35 cellular contexts compared by ENCODE assay signal in the genomic region with DNA sequence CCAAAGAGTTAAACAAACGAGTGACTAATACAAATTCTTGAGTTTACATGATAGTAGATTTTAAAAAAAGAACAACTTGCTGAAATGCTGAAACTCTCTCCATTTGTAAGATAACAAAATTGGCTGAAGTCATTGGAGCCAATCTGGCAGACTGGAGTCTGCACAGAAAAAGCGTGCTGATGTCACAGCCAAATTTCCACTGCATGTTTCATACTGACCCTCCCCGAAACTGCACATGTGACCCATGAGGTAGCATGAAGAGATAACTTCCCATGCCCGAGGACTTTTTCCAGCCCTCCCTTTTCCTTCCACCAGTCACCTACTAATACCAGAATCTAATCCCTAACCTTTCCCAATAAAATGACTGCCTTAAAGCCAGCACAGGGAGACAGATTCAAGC. TPM values are rescaled to one million over a fixed set of nuclear protein-coding genes. Genes with fewer than 3 reads are reported as not detected.
"Had no signal": no experiment of that assay in that cellular context is flagged by ENCODE, and none has a peak within 500 bp of the region (broad histone marks: within the 10 kb centered on the region; RNA-seq: fewer than 3 reads in every experiment).

No MANE protein-coding gene starts in this region.

- H3K36me3 ChIP-seq: adrenal gland, brain microvascular endothelial cell, cardiac muscle cell, MG63, SJSA1 had no signal

- DNase-seq: activated CD4-positive, alpha-beta T cell treated with anti-CD3 and anti-CD28 coated beads, Interleukin-2, amount 10 ng/mL, durations not matched to agents 24 days and 14 days; activated CD4-positive, alpha-beta T cell treated with anti-CD3 and anti-CD28 coated beads, Interleukin-2, amount 50 U/mL, for 4 hours; activated CD8-positive, alpha-beta T cell treated with anti-CD3 and anti-CD28 coated beads for 36 hours; activated gamma-delta T cell treated with Interleukin-2 at 50 U/mL for 16 hours; activated naive CD4-positive, alpha-beta T cell treated with anti-CD3 and anti-CD28 coated beads for 36 hours; activated T-cell treated with anti-CD3 and anti-CD28 coated beads, Interleukin-2, amount 50 U/mL, for 1 hour; activated T-cell treated with anti-CD3 and anti-CD28 coated beads, Interleukin-2, amount 50 U/mL, for 72 hours; anterior cingulate cortex; brain microvascular endothelial cell; IMR-90; Karpas-422; KBM-7; MG63; NCI-H1048; NCI-H1105 treated with DMSO at 0.1 percent for 48 hours; NCI-H1436 treated with DMSO at 0.1 percent for 48 hours; NCI-H1694 treated with DMSO at 0.1 percent for 48 hours; NCI-H2029 treated with DMSO at 0.1 percent for 48 hours; NCI-H2107; NCI-H2171 treated with DMSO at 0.1 percent for 48 hours; NCI-H2227 treated with DMSO at 0.1 percent for 48 hours; NCI-H446 treated with DMSO at 0.1 percent for 48 hours; NCI-H524; NCI-H69; NCI-H82; SHP77 treated with DMSO at 0.1 percent for 48 hours; SK-N-SH had no signal

- ATAC-seq: activated CD8-positive, alpha-beta T cell treated with anti-CD3 and anti-CD28 coated beads for 36 hours; activated naive CD4-positive, alpha-beta T cell treated with anti-CD3 and anti-CD28 coated beads, Interleukin-2, amount 50 U/mL, for 72 hours; activated T-cell treated with anti-CD3 and anti-CD28 coated beads, Interleukin-2, amount 50 U/mL, for 72 hours; activated T-helper 17 cell treated with anti-CD3 and anti-CD28 coated beads, Interleukin-2, amount 50 U/mL, for 72 hours; Panc1 had no signal

- H3K4me1 ChIP-seq: adrenal gland, SJSA1 had no signal

- H3K27me3 ChIP-seq: adrenal gland, brain microvascular endothelial cell, cardiac muscle cell had no signal

- H3K27ac ChIP-seq: adrenal gland, brain microvascular endothelial cell, cardiac muscle cell, SJSA1 had no signal

- H3K9me3 ChIP-seq: adrenal gland, MG63, SJSA1, SK-N-SH had no signal

- H3K4me3 ChIP-seq: adrenal gland, cardiac muscle cell, MG63, SJSA1 had no signal

RNA-seq across cellular contexts. Expression of gene LELP1, which starts 1.2 kb away (rescaled TPM):
- total RNA-seq: activated CD4-positive, alpha-beta T cell treated with anti-CD3 and anti-CD28 coated beads, Interleukin-2, amount 10 ng/mL, durations not matched to agents 24 days and 14 days; activated CD8-positive, alpha-beta memory T cell treated with anti-CD3 and anti-CD28 coated beads for 36 hours; activated CD8-positive, alpha-beta T cell treated with anti-CD3 and anti-CD28 coated beads for 36 hours; activated naive CD4-positive, alpha-beta T cell treated with anti-CD3 and anti-CD28 coated beads for 36 hours; activated naive CD4-positive, alpha-beta T cell treated with anti-CD3 and anti-CD28 coated beads, Interleukin-2, amount 50 U/mL, for 72 hours; activated T-cell treated with anti-CD3 and anti-CD28 coated beads, Interleukin-2, amount 50 U/mL, for 72 hours; activated T-helper 17 cell treated with anti-CD3 and anti-CD28 coated beads, Interleukin-2, amount 50 U/mL, for 72 hours; adrenal gland; cardiac muscle cell; IMR-90; RPMI7951; SJSA1 had no signal
- polyA plus RNA-seq: adrenal gland, cardiac muscle cell, IMR-90, SK-N-SH had no signal

RNA-seq across cellular contexts. Expression of gene PRR9, which starts 15.4 kb away (rescaled TPM):
- total RNA-seq: activated CD4-positive, alpha-beta T cell treated with anti-CD3 and anti-CD28 coated beads, Interleukin-2, amount 10 ng/mL, durations not matched to agents 24 days and 14 days; activated CD8-positive, alpha-beta memory T cell treated with anti-CD3 and anti-CD28 coated beads for 36 hours; activated CD8-positive, alpha-beta T cell treated with anti-CD3 and anti-CD28 coated beads for 36 hours; activated naive CD4-positive, alpha-beta T cell treated with anti-CD3 and anti-CD28 coated beads for 36 hours; activated naive CD4-positive, alpha-beta T cell treated with anti-CD3 and anti-CD28 coated beads, Interleukin-2, amount 50 U/mL, for 72 hours; activated T-cell treated with anti-CD3 and anti-CD28 coated beads, Interleukin-2, amount 50 U/mL, for 72 hours; activated T-helper 17 cell treated with anti-CD3 and anti-CD28 coated beads, Interleukin-2, amount 50 U/mL, for 72 hours; adrenal gland; cardiac muscle cell; IMR-90; RPMI7951; SJSA1 had no signal
- polyA plus RNA-seq: adrenal gland, cardiac muscle cell, IMR-90, SK-N-SH had no signal

RNA-seq across cellular contexts. Expression of gene SPRR2G, which starts 51.3 kb away (rescaled TPM):
- total RNA-seq: activated CD4-positive, alpha-beta T cell treated with anti-CD3 and anti-CD28 coated beads, Interleukin-2, amount 10 ng/mL, durations not matched to agents 24 days and 14 days; activated CD8-positive, alpha-beta memory T cell treated with anti-CD3 and anti-CD28 coated beads for 36 hours; activated CD8-positive, alpha-beta T cell treated with anti-CD3 and anti-CD28 coated beads for 36 hours; activated naive CD4-positive, alpha-beta T cell treated with anti-CD3 and anti-CD28 coated beads for 36 hours; activated naive CD4-positive, alpha-beta T cell treated with anti-CD3 and anti-CD28 coated beads, Interleukin-2, amount 50 U/mL, for 72 hours; activated T-cell treated with anti-CD3 and anti-CD28 coated beads, Interleukin-2, amount 50 U/mL, for 72 hours; activated T-helper 17 cell treated with anti-CD3 and anti-CD28 coated beads, Interleukin-2, amount 50 U/mL, for 72 hours; adrenal gland; cardiac muscle cell; IMR-90; RPMI7951; SJSA1 had no signal
- polyA plus RNA-seq: adrenal gland, cardiac muscle cell, IMR-90, SK-N-SH had no signal

RNA-seq across cellular contexts. Expression of gene LORICRIN, which starts 57.5 kb away (rescaled TPM):
- total RNA-seq: activated CD4-positive, alpha-beta T cell treated with anti-CD3 and anti-CD28 coated beads, Interleukin-2, amount 10 ng/mL, durations not matched to agents 24 days and 14 days; activated CD8-positive, alpha-beta memory T cell treated with anti-CD3 and anti-CD28 coated beads for 36 hours; activated CD8-positive, alpha-beta T cell treated with anti-CD3 and anti-CD28 coated beads for 36 hours; activated naive CD4-positive, alpha-beta T cell treated with anti-CD3 and anti-CD28 coated beads for 36 hours; activated naive CD4-positive, alpha-beta T cell treated with anti-CD3 and anti-CD28 coated beads, Interleukin-2, amount 50 U/mL, for 72 hours; activated T-helper 17 cell treated with anti-CD3 and anti-CD28 coated beads, Interleukin-2, amount 50 U/mL, for 72 hours; adrenal gland; cardiac muscle cell; IMR-90; RPMI7951; SJSA1 had no signal
- polyA plus RNA-seq: adrenal gland, cardiac muscle cell, IMR-90, SK-N-SH had no signal
